15 cellular contexts compared by ENCODE assay signal in genomic region chr1:108072294-108072693, GRCh38.
"Had no signal": no experiment of that assay in that cellular context is flagged by ENCODE, and none has a peak within 500 bp of the region (broad histone marks: within the 10 kb centered on the region; RNA-seq: fewer than 3 reads in every experiment).

No MANE protein-coding gene starts in this region.

- H3K4me3 ChIP-seq: ascending aorta, gastroesophageal sphincter, testis, upper lobe of right lung had no signal

- ATAC-seq: activated CD8-positive, alpha-beta T cell treated with anti-CD3 and anti-CD28 coated beads, Interleukin-2, amount 10 ng/mL, durations not matched to agents 7 days and 5 days; gastroesophageal sphincter had no signal

- H3K9ac ChIP-seq: parathyroid adenoma had no signal

- H3K36me3 ChIP-seq: ascending aorta, gastroesophageal sphincter, upper lobe of right lung, WERI-Rb-1 had no signal

- H3K9me3 ChIP-seq: ascending aorta, gastroesophageal sphincter, testis, upper lobe of right lung had no signal

- H3K27me3 ChIP-seq: ascending aorta, gastroesophageal sphincter, testis, upper lobe of right lung had no signal

- H3K27ac ChIP-seq: ascending aorta, gastroesophageal sphincter, parathyroid adenoma, testis, upper lobe of right lung, WERI-Rb-1 had no signal

- H3K4me1 ChIP-seq: ascending aorta, parathyroid adenoma, testis had no signal

- DNase-seq: activated CD4-positive, alpha-beta T cell treated with anti-CD3 and anti-CD28 coated beads for 36 hours; activated CD8-positive, alpha-beta memory T cell treated with anti-CD3 and anti-CD28 coated beads, Interleukin-2, amount 50 U/mL, for 48 hours; activated CD8-positive, alpha-beta T cell treated with anti-CD3 and anti-CD28 coated beads, Interleukin-2, amount 10 ng/mL, durations not matched to agents 7 days and 5 days; activated naive CD4-positive, alpha-beta T cell; activated naive CD8-positive, alpha-beta T cell treated with anti-CD3 and anti-CD28 coated beads, Interleukin-2, amount 50 U/mL, for 24 hours; kidney; left ventricle myocardium superior; stimulated activated CD4-positive, alpha-beta T cell treated with anti-CD3 and anti-CD28 coated beads, Interleukin-4, amount 100 ng/mL, for 1 hour; stimulated activated CD8-positive, alpha-beta memory T cell treated with anti-CD3 and anti-CD28 coated beads, Interleukin-4, amount 100 ng/mL, for 48 hours; testis; upper lobe of right lung; WERI-Rb-1 had no signal

- H2AFZ ChIP-seq: parathyroid adenoma had no signal
